ENCODE assay signal across 14 cellular contexts in genomic region chr7:116232920-116233319, GRCh38. TPM values are rescaled to one million over a fixed set of nuclear protein-coding genes. Genes with fewer than 3 reads are reported as not detected.
DNase-seq lines count a peak whose midpoint lies in the region; ATAC-seq and TF ChIP-seq lines count a peak whose summit lies in the region.
"Had no signal": no experiment of that assay in that cellular context is flagged by ENCODE, and none has a peak within 500 bp of the region (broad histone marks: within the 10 kb centered on the region; RNA-seq: fewer than 3 reads in every experiment).

No MANE protein-coding gene starts in this region.

- ATAC-seq in T-helper 17 cell (no peak), aorta (ENCODE audit: low FRiP score) (no peak)
- ATAC-seq: left lobe of liver had no signal

- 13% methylated on average over 1 of the region's 1 CpG for WGBS in mammary epithelial cell (ENCODE audit: low coverage, missing lambda C conversion rate)
- 53 to 55% methylated on average over 1 of the region's 1 CpG for WGBS in aorta, 2 donors

- BruUV-seq in mammary epithelial cell (replicated peaks; lab: Mats Ljungman, UMichigan): no TSS peak
- no TSS peak for BruUV-seq in MCF 10A (replicated peaks; lab: Mats Ljungman, UMichigan)

- H3K27me3 ChIP-seq in mammary epithelial cell (ENCODE audit: insufficient read depth, low read length): no peaks in the 10 kb centered on the region
- H3K27me3 ChIP-seq in aorta (ENCODE audit: control insufficient read depth in 1 of 2, insufficient read depth in 2 of 2, low read length in 1 of 2): no peaks in the 10 kb centered on the region

- DNase-seq in mammary epithelial cell: no peak
- DNase-seq in MCF 10A (ENCODE audit: unreplicated experiment): no peak
- DNase-seq in T-helper 17 cell: no peak
- DNase-seq in immature natural killer cell: no peak
- no peak for DNase-seq in aorta
- DNase-seq in T1000 (lab: John Stamatoyannopoulos, UW): no peak
- DNase-seq in GM13977 (ENCODE audit: low spot score): no peak
- DNase-seq in cerebellar nuclear complex (lab: John Stamatoyannopoulos, UW): no peak
- DNase-seq: activated gamma-delta T cell; GOT3; SHP77; stimulated activated CD4-positive, alpha-beta T cell treated with anti-CD3 and anti-CD28 coated beads, Interleukin-4, amount 100 ng/mL, for 1 hour had no signal

- no peak overlapping the region for H3K4me3 Mint-ChIP-seq in MCF 10A (ENCODE audit: unreplicated experiment)
- H3K4me3 Mint-ChIP-seq in T-helper 17 cell: no peak overlapping the region
- H3K4me3 Mint-ChIP-seq in immature natural killer cell: peak overlapping the region in 3 of 5 donors; percentile 33 to 46 (median 40)
- H3K4me3 Mint-ChIP-seq: dendritic cell treated with granulocyte-macrophage colony-stimulating factor and Interleukin-4, amounts not matched to agents 40 ng/mL and 50 ng/mL, for 4 days had no signal

- POLR2A ChIA-PET in MCF 10A (lab: Yijun Ruan, JAX): interaction anchor here (0.6 to 6.6 kb wide), 8 partner anchors 9 to 1963 kb away, joined by 3 to 110 read pairs (median 6); partner anchors contain the start of gene TES

- H3K9me3 ChIP-seq in mammary epithelial cell (replicated peaks; ENCODE audit: insufficient read depth, low read length) (no peaks in the 10 kb centered on the region), T-helper 17 cell (ENCODE audit: control insufficient read depth, low read length, poor library complexity, severe bottlenecking) (no peaks in the 10 kb centered on the region), aorta (ENCODE audit: control insufficient read depth, low read length) (no peaks in the 10 kb centered on the region)

- no peak for TF ChIP-seq CTCF in mammary epithelial cell (conservative IDR thresholded peaks at IDR 0.05 in 1 of 2, IDR thresholded peaks at IDR 0.05 in 1 of 2; ENCODE audit: extremely low read depth in 1 of 2, insufficient read depth in 1 of 2, low read depth in 1 of 2, low read length in 2 of 2)
- TF ChIP-seq CTCF in MCF 10A (IDR thresholded peaks at IDR 0.05; ENCODE audit: unreplicated experiment): no peak
- no peak for TF ChIP-seq CTCF in GM13977 (IDR thresholded peaks at IDR 0.05; ENCODE audit: extremely low read depth, insufficient read depth, missing control alignments)

- H3K4me2 ChIP-seq in mammary epithelial cell (ENCODE audit: insufficient read depth, low read depth, low read length): peak overlapping the region; percentile 57

- no peak overlapping the region for H2AFZ ChIP-seq in mammary epithelial cell (ENCODE audit: low read depth, low read length)

- dilution Hi-C loops in mammary epithelial cell (cut with HindIII; ENCODE audit: low sequenced_read_pairs): no loop called here

- H3K36me3 ChIP-seq in mammary epithelial cell (ENCODE audit: insufficient read depth, low read length) (peaks cover 10% of the 10 kb centered on the region), aorta (ENCODE audit: control insufficient read depth in 1 of 2, insufficient read depth in 2 of 2, low read length in 1 of 2) (no peaks in the 10 kb centered on the region)

- H3K4me1 Mint-ChIP-seq in MCF 10A (ENCODE audit: insufficient read depth, unreplicated experiment): peaks cover 30% of the 10 kb centered on the region
- peaks cover 41% of the 10 kb centered on the region for H3K4me1 Mint-ChIP-seq in T-helper 17 cell
- H3K4me1 Mint-ChIP-seq in immature natural killer cell: peaks cover 94 to 100% of the 10 kb centered on the region in 2 donors

- H3K9me3 Mint-ChIP-seq in MCF 10A (ENCODE audit: unreplicated experiment) (no peaks in the 10 kb centered on the region), immature natural killer cell (no peaks in the 10 kb centered on the region)
- H3K9me3 Mint-ChIP-seq: dendritic cell treated with granulocyte-macrophage colony-stimulating factor and Interleukin-4, amounts not matched to agents 40 ng/mL and 50 ng/mL, for 4 days had no signal

- H3K27ac Mint-ChIP-seq in MCF 10A (ENCODE audit: low read depth, unreplicated experiment): no peak overlapping the region
- H3K27ac Mint-ChIP-seq in T-helper 17 cell: peak overlapping the region; percentile 67
- peak overlapping the region; percentile 46 to 90 (median 84) for H3K27ac Mint-ChIP-seq in immature natural killer cell
- H3K27ac Mint-ChIP-seq: dendritic cell treated with granulocyte-macrophage colony-stimulating factor and Interleukin-4, amounts not matched to agents 40 ng/mL and 50 ng/mL, for 4 days had no signal

- H3K4me1 ChIP-seq in mammary epithelial cell (ENCODE audit: insufficient read depth, low read length) (peaks cover 47% of the 10 kb centered on the region), aorta (ENCODE audit: control insufficient read depth in 1 of 2, insufficient read depth in 2 of 2, low read length in 2 of 2) (peaks cover 9 to 28% of the 10 kb centered on the region in 2 donors)

- H3K9ac ChIP-seq in mammary epithelial cell (ENCODE audit: insufficient read depth, low read length): no peak overlapping the region

- H3K4me3 ChIP-seq in mammary epithelial cell (replicated peaks in 1 of 3; ENCODE audit: insufficient read depth in 1 of 3, low read depth in 2 of 3, low read length in 3 of 3) (no peak overlapping the region), aorta (ENCODE audit: low read length in 2 of 2) (no peak overlapping the region)

- CTCF ChIA-PET in mammary epithelial cell (lab: Charles Lee; ENCODE audit: low non-redundant PET) (interaction anchor here (0.6 kb wide), 1 partner anchor 94 kb away, joined by 4 read pairs; no protein-coding TSS in a partner anchor), MCF 10A (lab: Yijun Ruan, JAX) (interaction anchor here (0.6 to 14.6 kb wide), 8 partner anchors 9 to 373 kb away, joined by 3 to 409 read pairs (median 4); partner anchors contain the start of gene TES)

- H3K27ac ChIP-seq in mammary epithelial cell (ENCODE audit: insufficient read depth, low read depth, low read length) (peak overlapping the region; percentile 32), aorta (ENCODE audit: low read depth in 1 of 2, low read length in 2 of 2) (peak overlapping the region; percentile 88 to 95)

- H4K20me1 ChIP-seq in mammary epithelial cell (ENCODE audit: insufficient read depth, low read length): no peaks in the 10 kb centered on the region

- intact Hi-C loops in mammary epithelial cell (cut with micrococcal nuclease): loop anchor here (1.0 kb wide), 1 partner anchor 21 kb away; no protein-coding TSS in a partner anchor
- intact Hi-C loops in MCF 10A (cut with micrococcal nuclease): no loop called here
- intact Hi-C loops in aorta (cut with DNase I): no loop called here

- H3K27me3 Mint-ChIP-seq in MCF 10A (ENCODE audit: insufficient read depth, unreplicated experiment): no peaks in the 10 kb centered on the region
- H3K27me3 Mint-ChIP-seq in T-helper 17 cell: no peaks in the 10 kb centered on the region
- peaks cover 0 to 3% (median 0%) of the 10 kb centered on the region in 3 donors for H3K27me3 Mint-ChIP-seq in immature natural killer cell (ENCODE audit: low read depth in 3 of 3)
- H3K27me3 Mint-ChIP-seq: dendritic cell treated with granulocyte-macrophage colony-stimulating factor and Interleukin-4, amounts not matched to agents 40 ng/mL and 50 ng/mL, for 4 days had no signal

- H3K36me3 Mint-ChIP-seq in MCF 10A (ENCODE audit: insufficient read depth, unreplicated experiment) (peaks cover 21% of the 10 kb centered on the region), T-helper 17 cell (ENCODE audit: low read depth) (peaks cover 2% of the 10 kb centered on the region), immature natural killer cell (peaks cover 0 to 7% (median 2%) of the 10 kb centered on the region in 3 donors)

- peaks cover 100% of the 10 kb centered on the region for H3K79me2 ChIP-seq in mammary epithelial cell (ENCODE audit: insufficient read depth, low read length)

- in situ Hi-C loops in mammary epithelial cell (cut with MboI; ENCODE audit: low sequenced_read_pairs in 2 of 2) (no loop called here), GM13977 (cut with MboI; ENCODE audit: low pct_unique_long_range_greater_than_20kb, low sequenced_read_pairs, unreplicated experiment) (loop anchor here (25.0 kb wide), 1 partner anchor 96 kb away; no protein-coding TSS in a partner anchor)

RNA-seq across cellular contexts. Expression of gene TES, which starts 22.6 kb away (rescaled TPM):
- total RNA-seq in mammary epithelial cell (100 to 1,000 TPM; 189 to 424 TPM), MCF 10A (2022) (150 and 162 TPM in 2 replicates), T-helper 17 cell (100 to 1,000 TPM; 107 to 108 TPM), aorta (100 to 1,000 TPM; 145 to 340 TPM)
- polyA plus RNA-seq in mammary epithelial cell (113 TPM), immature natural killer cell (100 to 1,000 TPM; 235 to 402 (median 325) TPM), aorta (10 to 100 TPM; 73.6 to 82.6 TPM)
- polyA minus RNA-seq in mammary epithelial cell: 210 TPM

Comparison
In these comparisons a context has a peak if more than half of its experiments do, and no peak if none do; other contexts are left out.
1. H3K4me3 Mint-ChIP-seq: peak in immature natural killer cell (3 of 5); none in MCF 10A (single experiment) and T-helper 17 cell (single experiment).